Comparison of ENCODE assay signal across 8 cellular contexts in the genomic region with DNA sequence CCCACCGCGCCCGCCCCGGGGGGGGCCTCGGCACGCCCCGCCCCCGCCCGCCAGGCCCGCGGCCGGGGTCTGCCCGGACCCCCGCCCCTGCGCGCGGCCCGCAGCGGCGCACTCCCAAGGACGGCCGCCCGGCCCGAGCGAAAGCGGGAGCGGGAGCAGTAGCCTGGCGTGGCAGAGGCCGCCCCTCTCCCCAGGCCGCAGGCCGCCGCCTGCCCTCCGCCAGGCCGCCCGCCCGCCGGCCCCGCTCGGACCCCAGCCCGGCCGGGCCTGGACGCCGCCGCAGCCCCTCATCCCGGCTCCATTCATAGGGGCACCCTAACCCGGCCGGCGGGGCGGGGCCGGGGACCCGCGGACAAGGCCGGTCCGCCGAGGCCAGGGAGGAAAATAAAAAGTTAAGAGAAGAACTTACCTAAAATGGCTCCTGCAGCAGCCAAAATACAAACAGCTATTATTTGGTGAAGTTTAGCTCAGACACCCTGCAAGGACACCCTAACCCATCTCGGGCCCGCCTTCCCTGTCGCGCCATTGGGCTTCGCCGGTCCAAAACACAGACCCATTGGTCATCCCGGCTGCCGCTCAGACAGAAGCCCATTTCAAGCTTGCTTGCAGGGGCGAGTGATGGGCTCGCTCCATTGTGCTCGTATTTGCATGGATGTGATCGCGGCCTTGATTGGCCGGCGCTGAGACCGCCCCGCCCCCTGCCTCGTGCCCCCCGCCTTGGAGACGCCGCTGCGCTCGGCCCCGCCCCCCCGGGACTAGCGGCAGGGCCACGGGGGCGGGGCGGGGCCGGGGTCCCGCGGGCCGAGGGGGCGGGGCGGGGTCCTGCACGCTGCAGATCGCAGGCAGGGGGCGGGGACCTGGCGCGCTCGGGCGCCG. TPM values are rescaled to one million over a fixed set of nuclear protein-coding genes. Genes with fewer than 3 reads are reported as not detected.
DNase-seq lines count a peak whose midpoint lies in the region; ATAC-seq and TF ChIP-seq lines count a peak whose summit lies in the region.

A gene with protein sequence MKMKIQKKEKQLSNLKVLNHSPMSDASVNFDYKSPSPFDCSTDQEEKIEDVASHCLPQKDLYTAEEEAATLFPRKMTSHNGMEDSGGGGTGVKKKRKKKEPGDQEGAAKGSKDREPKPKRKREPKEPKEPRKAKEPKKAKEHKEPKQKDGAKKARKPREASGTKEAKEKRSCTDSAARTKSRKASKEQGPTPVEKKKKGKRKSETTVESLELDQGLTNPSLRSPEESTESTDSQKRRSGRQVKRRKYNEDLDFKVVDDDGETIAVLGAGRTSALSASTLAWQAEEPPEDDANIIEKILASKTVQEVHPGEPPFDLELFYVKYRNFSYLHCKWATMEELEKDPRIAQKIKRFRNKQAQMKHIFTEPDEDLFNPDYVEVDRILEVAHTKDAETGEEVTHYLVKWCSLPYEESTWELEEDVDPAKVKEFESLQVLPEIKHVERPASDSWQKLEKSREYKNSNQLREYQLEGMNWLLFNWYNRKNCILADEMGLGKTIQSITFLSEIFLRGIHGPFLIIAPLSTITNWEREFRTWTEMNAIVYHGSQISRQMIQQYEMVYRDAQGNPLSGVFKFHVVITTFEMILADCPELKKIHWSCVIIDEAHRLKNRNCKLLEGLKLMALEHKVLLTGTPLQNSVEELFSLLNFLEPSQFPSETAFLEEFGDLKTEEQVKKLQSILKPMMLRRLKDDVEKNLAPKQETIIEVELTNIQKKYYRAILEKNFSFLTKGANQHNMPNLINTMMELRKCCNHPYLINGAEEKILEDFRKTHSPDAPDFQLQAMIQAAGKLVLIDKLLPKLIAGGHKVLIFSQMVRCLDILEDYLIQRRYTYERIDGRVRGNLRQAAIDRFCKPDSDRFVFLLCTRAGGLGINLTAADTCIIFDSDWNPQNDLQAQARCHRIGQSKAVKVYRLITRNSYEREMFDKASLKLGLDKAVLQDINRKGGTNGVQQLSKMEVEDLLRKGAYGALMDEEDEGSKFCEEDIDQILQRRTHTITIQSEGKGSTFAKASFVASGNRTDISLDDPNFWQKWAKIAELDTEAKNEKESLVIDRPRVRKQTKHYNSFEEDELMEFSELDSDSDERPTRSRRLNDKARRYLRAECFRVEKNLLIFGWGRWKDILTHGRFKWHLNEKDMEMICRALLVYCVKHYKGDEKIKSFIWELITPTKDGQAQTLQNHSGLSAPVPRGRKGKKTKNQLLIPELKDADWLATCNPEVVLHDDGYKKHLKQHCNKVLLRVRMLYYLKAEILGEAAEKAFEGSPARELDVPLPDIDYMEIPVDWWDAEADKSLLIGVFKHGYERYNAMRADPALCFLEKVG (N-terminal part only) (minus strand): TSS at position 447 of the 876 bp plus-strand sequence. CDS start 67,040 bp downstream, outside the sequence.

- POLR2A ChIA-PET in naive thymus-derived CD8-positive, alpha-beta T cell (lab: Charles Lee): interaction anchor here (0.8 to 2.6 kb wide), 9 partner anchors 21 to 590 kb away, joined by 3 to 45 read pairs (median 3); partner anchors contain the start of genes PLCG1 and TOP1

- no peak for TF ChIP-seq CTCF in fibroblast of mammary gland (conservative IDR thresholded peaks at IDR 0.05; ENCODE audit: control insufficient read depth, insufficient read depth, low read depth, low read length)

- peaks cover 40% of the 10 kb centered on the region for H3K4me1 Mint-ChIP-seq in activated T-helper 1 cell treated with anti-CD3 and anti-CD28 coated beads, Interleukin-12 subunit alpha, Interleukin-12 subunit beta, Interleukin-2, Interleukin-4 antibody, amounts not matched to agents 30 ng/mL and 10 ng/mL and 1 ng/mL, durations not matched to agents 14 hours and 24 hours and 36 hours (ENCODE audit: low read depth)
- peaks cover 20 to 53% (median 46%) of the 10 kb centered on the region in 4 donors for H3K4me1 Mint-ChIP-seq in naive thymus-derived CD8-positive, alpha-beta T cell

- H3K27me3 ChIP-seq in GM23248 (replicated peaks; ENCODE audit: insufficient read depth): no peaks in the 10 kb centered on the region

- no peaks in the 10 kb centered on the region for H3K9me3 Mint-ChIP-seq in activated T-helper 1 cell treated with anti-CD3 and anti-CD28 coated beads, Interleukin-12 subunit alpha, Interleukin-12 subunit beta, Interleukin-2, Interleukin-4 antibody, amounts not matched to agents 30 ng/mL and 10 ng/mL and 1 ng/mL, durations not matched to agents 14 hours and 24 hours and 36 hours
- no peaks in the 10 kb centered on the region for H3K9me3 Mint-ChIP-seq in naive thymus-derived CD8-positive, alpha-beta T cell

- peak within 1 kb of the TSS; percentile 90 for H3K27ac ChIP-seq in GM23248

- peaks cover 16% of the 10 kb centered on the region for H3K27me3 Mint-ChIP-seq in activated T-helper 1 cell treated with anti-CD3 and anti-CD28 coated beads, Interleukin-12 subunit alpha, Interleukin-12 subunit beta, Interleukin-2, Interleukin-4 antibody, amounts not matched to agents 30 ng/mL and 10 ng/mL and 1 ng/mL, durations not matched to agents 14 hours and 24 hours and 36 hours (ENCODE audit: insufficient read depth)
- no peaks in the 10 kb centered on the region for H3K27me3 Mint-ChIP-seq in naive thymus-derived CD8-positive, alpha-beta T cell

- peaks cover 16% of the 10 kb centered on the region for H3F3A ChIP-seq in GM23248 (ENCODE audit: insufficient read depth)

- H3K4me1 ChIP-seq in GM23248 (ENCODE audit: insufficient read depth): peaks cover 19% of the 10 kb centered on the region

- H3K79me2 ChIP-seq in GM23248 (ENCODE audit: insufficient read depth): peaks cover 45% of the 10 kb centered on the region

- H3K9ac ChIP-seq in GM23248: peak within 1 kb of the TSS; percentile 92

- peak within 1 kb of the TSS; percentile 93 for H3K4me2 ChIP-seq in GM23248 (ENCODE audit: unreplicated experiment)

- H3K9me2 ChIP-seq in GM23248 (ENCODE audit: insufficient read depth): no peaks in the 10 kb centered on the region

- H3K4me3 ChIP-seq in GM23248: peak within 1 kb of the TSS; percentile 87
- peak within 1 kb of the TSS; percentile 77 for H3K4me3 ChIP-seq in fibroblast of mammary gland (ENCODE audit: control insufficient read depth, low read depth, low read length)

- H3K9me3 ChIP-seq in GM23248 (ENCODE audit: low read depth): no peaks in the 10 kb centered on the region

- H3K36me3 Mint-ChIP-seq in activated T-helper 1 cell treated with anti-CD3 and anti-CD28 coated beads, Interleukin-12 subunit alpha, Interleukin-12 subunit beta, Interleukin-2, Interleukin-4 antibody, amounts not matched to agents 30 ng/mL and 10 ng/mL and 1 ng/mL, durations not matched to agents 14 hours and 24 hours and 36 hours (ENCODE audit: low read depth): peaks cover 4% of the 10 kb centered on the region
- H3K36me3 Mint-ChIP-seq in naive thymus-derived CD8-positive, alpha-beta T cell: no peaks in the 10 kb centered on the region

- ATAC-seq in naive thymus-derived CD8-positive, alpha-beta T cell: peak; percentile 96 to 97

- H3K36me3 ChIP-seq in GM23248 (ENCODE audit: low read depth): no peaks in the 10 kb centered on the region

- peak within 1 kb of the TSS; percentile 94 for H3K4me3 Mint-ChIP-seq in activated T-helper 1 cell treated with anti-CD3 and anti-CD28 coated beads, Interleukin-12 subunit alpha, Interleukin-12 subunit beta, Interleukin-2, Interleukin-4 antibody, amounts not matched to agents 30 ng/mL and 10 ng/mL and 1 ng/mL, durations not matched to agents 14 hours and 24 hours and 36 hours
- H3K4me3 Mint-ChIP-seq in naive thymus-derived CD8-positive, alpha-beta T cell: peak within 1 kb of the TSS; percentile 89 to 98 (median 96)

- in situ Hi-C loops in GM23248 (cut with MboI): no loop called here

- H2AFZ ChIP-seq in GM23248: peak within 1 kb of the TSS; percentile 77

- WGBS in GM23248 (ENCODE audit: low coverage in 1 of 2, low lambda C conversion rate in 2 of 2, missing lambda C conversion rate in 2 of 2), 2 experiments: 0 to 1% methylated on average over 28 to 55 of the region's 98 CpGs

- DNase-seq in DMS79 treated with DMSO at 0.1 percent for 48 hours (lab: John Stamatoyannopoulos, UW) (peak; percentile 78), GM23248 (peak; percentile 99), Kasumi-1 (lab: John Stamatoyannopoulos, UW) (peak; percentile 96 to 97), RPMI7951 (ENCODE audit: low read depth) (peak; percentile 100), fibroblast of mammary gland (ENCODE audit: low read depth) (peak; percentile 99)
- peak; percentile 99 for DNase-seq in activated T-helper 1 cell treated with anti-CD3 and anti-CD28 coated beads, Interleukin-12 subunit alpha, Interleukin-12 subunit beta, Interleukin-2, Interleukin-4 antibody, amounts not matched to agents 30 ng/mL and 10 ng/mL and 1 ng/mL, durations not matched to agents 14 hours and 24 hours and 36 hours (ENCODE audit: low spot score)
- DNase-seq in naive thymus-derived CD8-positive, alpha-beta T cell: peak; percentile 94 to 100 (median 99)
- DNase-seq in stimulated activated naive CD4-positive, alpha-beta T cell (lab: John Stamatoyannopoulos, UW): peak; percentile 97 to 99 (median 99)

- H4K20me1 ChIP-seq in GM23248 (ENCODE audit: insufficient read depth): peaks cover 9% of the 10 kb centered on the region

- intact Hi-C loops in activated T-helper 1 cell treated with anti-CD3 and anti-CD28 coated beads, Interleukin-12 subunit alpha, Interleukin-12 subunit beta, Interleukin-2, Interleukin-4 antibody, amounts not matched to agents 30 ng/mL and 10 ng/mL and 1 ng/mL, durations not matched to agents 14 hours and 24 hours and 36 hours (cut with micrococcal nuclease): loop anchor here (1.0 to 2.0 kb wide), 5 partner anchors 75 to 590 kb away; partner anchors contain the start of genes TOP1 and ZHX3

- H3K27ac Mint-ChIP-seq in activated T-helper 1 cell treated with anti-CD3 and anti-CD28 coated beads, Interleukin-12 subunit alpha, Interleukin-12 subunit beta, Interleukin-2, Interleukin-4 antibody, amounts not matched to agents 30 ng/mL and 10 ng/mL and 1 ng/mL, durations not matched to agents 14 hours and 24 hours and 36 hours: peak within 1 kb of the TSS; percentile 89
- H3K27ac Mint-ChIP-seq in naive thymus-derived CD8-positive, alpha-beta T cell: peak within 1 kb of the TSS; percentile 85 to 96 (median 94)

RNA-seq across cellular contexts. Expression of the gene that starts here (rescaled TPM):
- total RNA-seq in GM23248 (2014; rRNA removed; shearing (Covaris generic)): 12.6 and 12.9 TPM in 2 replicates
- 24.0 and 24.9 TPM in 2 replicates for polyA plus RNA-seq in GM23248 (2016; fragmentation: Nextera tagmentation; extraction: Ambion mirVana)
- total RNA-seq in RPMI7951 (2014; rRNA removed; shearing (Covaris generic)): 14.3 and 17.4 TPM in 2 replicates
- 34.3 and 36.8 TPM in 2 replicates for total RNA-seq in activated T-helper 1 cell treated with anti-CD3 and anti-CD28 coated beads, Interleukin-12 subunit alpha, Interleukin-12 subunit beta, Interleukin-2, Interleukin-4 antibody, amounts not matched to agents 30 ng/mL and 10 ng/mL and 1 ng/mL, durations not matched to agents 14 hours and 24 hours and 36 hours
- 10 to 100 TPM; 92.0 to 96.1 TPM for total RNA-seq in naive thymus-derived CD8-positive, alpha-beta T cell
- polyA plus RNA-seq in naive thymus-derived CD8-positive, alpha-beta T cell: 10 to 100 TPM; 44.3 to 57.4 (median 56.3) TPM

Comparison
In these comparisons a context has a peak if more than half of its experiments do, and no peak if none do; other contexts are left out.
1. Peak in every context shown above with its lines: DNase-seq, ATAC-seq, H3K4me3 ChIP-seq and H3K27ac ChIP-seq.